Comparison of ENCODE assay signal across 1 cellular context in genomic region chr10:79488303-79488702, GRCh38.
TF ChIP-seq lines count a peak whose summit lies in the region.

No MANE protein-coding gene starts in this region.

TF ChIP-seq in HepG2, 621 proteins besides CTCF, POLR2A, EP300 and RAD21:
- TF ChIP-seq DRAP1 (CRISPR knock-in tag; IDR thresholded peaks at IDR 0.05) (no peak), ATF7-NPFF (CRISPR knock-in tag; IDR thresholded peaks at IDR 0.05; ENCODE audit: low read depth) (no peak), ZBTB39 (CRISPR knock-in tag; IDR thresholded peaks at IDR 0.05) (no peak), GTF3A (CRISPR knock-in tag; conservative IDR thresholded peaks at IDR 0.05) (no peak), SNAPC5 (CRISPR knock-in tag; IDR thresholded peaks at IDR 0.05; ENCODE audit: borderline replicate concordance) (no peak), CCDC6 (CRISPR knock-in tag; IDR thresholded peaks at IDR 0.05) (no peak), MXD3 (CRISPR knock-in tag; IDR thresholded peaks at IDR 0.05) (no peak), FOXC1 (CRISPR knock-in tag; IDR thresholded peaks at IDR 0.05; ENCODE audit: borderline replicate concordance) (no peak)
